Comparison of ENCODE assay signal across 8 cellular contexts in genomic region chrX:153925739-153926593, GRCh38. TPM values are rescaled to one million over a fixed set of nuclear protein-coding genes. Genes with fewer than 3 reads are reported as not detected.
DNase-seq lines count a peak whose midpoint lies in the region; ATAC-seq and TF ChIP-seq lines count a peak whose summit lies in the region.

Gene ARHGAP4 (minus strand): TSS chrX:153926264. CDS start chrX:153926202, 62 bp downstream.

- WGBS in lung, 2 donors, result 11 to 29% methylated on average over 10 to 59 of the region's 59 CpGs

- H3K4me3 ChIP-seq in SK-N-MC, result peak within 1 kb of the TSS; percentile 81
- H3K4me3 ChIP-seq in breast epithelium, result peak within 1 kb of the TSS; percentile 49 to 70 (median 63)
- H3K4me3 ChIP-seq in lung, result peak within 1 kb of the TSS; percentile 49

- no peaks in the 10 kb centered on the region for H3K9me3 ChIP-seq in SK-N-MC (ENCODE audit: low read depth, low read length)
- no peaks in the 10 kb centered on the region for H3K9me3 ChIP-seq in breast epithelium
- no peaks in the 10 kb centered on the region for H3K9me3 ChIP-seq in lung (ENCODE audit: control insufficient read depth in 2 of 2, insufficient read depth in 1 of 2, low read length in 1 of 2)

- H3K27me3 ChIP-seq in breast epithelium (peaks cover 0 to 45% of the 10 kb centered on the region in 2 donors), lung (ENCODE audit: control insufficient read depth, insufficient read depth) (no peaks in the 10 kb centered on the region)

- H3K9ac ChIP-seq in SK-N-MC (ENCODE audit: insufficient read length), result peak within 1 kb of the TSS; percentile 95

- H3K4me1 ChIP-seq in breast epithelium (no peaks in the 10 kb centered on the region), lung (ENCODE audit: control insufficient read depth in 2 of 2, insufficient read depth in 2 of 2, low read length in 2 of 2) (peaks cover 0 to 12% of the 10 kb centered on the region in 2 donors)

- DNase-seq in DMS53 (lab: John Stamatoyannopoulos, UW) (peak; percentile 59), DMS53 treated with DMSO at 0.1 percent for 48 hours (lab: John Stamatoyannopoulos, UW; ENCODE audit: unreplicated experiment) (no peak), SK-N-MC (ENCODE audit: low read depth, low spot score) (no peak), breast epithelium (ENCODE audit: low spot score in 2 of 2) (no peak), lung (ENCODE audit: low spot score) (no peak)
- peak; percentile 66 for DNase-seq in stimulated activated naive CD8-positive, alpha-beta T cell treated with anti-CD3 and anti-CD28 coated beads, Interleukin-15, Interleukin-2, amounts not matched to agents 100 U/mL and 50 U/mL, for 24 hours

- no peak for TF ChIP-seq POLR2A in breast epithelium (IDR thresholded peaks at IDR 0.05)

- H3K36me3 ChIP-seq in SK-N-MC (ENCODE audit: insufficient read depth, low read length), result no peaks in the 10 kb centered on the region; the same call in 1 of the 2 replicates
- H3K36me3 ChIP-seq in breast epithelium, result no peaks in the 10 kb centered on the region
- peaks cover 0 to 3% of the 10 kb centered on the region in 2 donors for H3K36me3 ChIP-seq in lung (ENCODE audit: control insufficient read depth in 2 of 2, insufficient read depth in 2 of 2, low read length in 2 of 2)

- no peak for ATAC-seq in lung (ENCODE audit: insufficient read depth, low FRiP score)
- ATAC-seq in stimulated activated naive CD8-positive, alpha-beta T cell treated with anti-CD3 and anti-CD28 coated beads, Interleukin-15, Interleukin-2, amounts not matched to agents 100 U/mL and 50 U/mL, for 24 hours, result peak; percentile 9
- ATAC-seq in GM21360 (IDR thresholded peaks at IDR 0.05; ENCODE audit: unreplicated experiment), result no peak
- no peak for ATAC-seq in GM19328 (IDR thresholded peaks at IDR 0.05; ENCODE audit: unreplicated experiment)

- no peak for TF ChIP-seq CTCF in breast epithelium (IDR thresholded peaks at IDR 0.05)
- TF ChIP-seq CTCF in lung (IDR thresholded peaks at IDR 0.05; ENCODE audit: control extremely low read depth, extremely low read depth), result no peak

- H3K27ac ChIP-seq in SK-N-MC (peak within 1 kb of the TSS; percentile 94), breast epithelium (peak within 1 kb of the TSS; percentile 87 to 88), lung (ENCODE audit: low read depth in 1 of 2, low read length in 1 of 2) (peak within 1 kb of the TSS; percentile 95 to 96)

- intact Hi-C loops in breast epithelium (cut with DNase I; ENCODE audit: low total_unique reads), result no loop called here

RNA-seq across cellular contexts. Expression of gene ARHGAP4, which starts in this region (rescaled TPM):
- total RNA-seq in breast epithelium (10 to 100 TPM; 18.4 to 21.5 (median 19.8) TPM), lung (10 to 100 TPM; 34.2 to 85.4 TPM)
- 100 to 1,000 TPM in 1 of 2 donors, 10 to 100 TPM in 1; 75.3 to 114 TPM for polyA plus RNA-seq in lung

Comparison
In these comparisons a context has a peak if more than half of its experiments do, and no peak if none do; other contexts are left out.
1. DNase-seq: peak in DMS53 (single experiment) and stimulated activated naive CD8-positive, alpha-beta T cell treated with anti-CD3 and anti-CD28 coated beads, Interleukin-15, Interleukin-2, amounts not matched to agents 100 U/mL and 50 U/mL, for 24 hours (single experiment); none in DMS53 treated with DMSO at 0.1 percent for 48 hours (single experiment), SK-N-MC (single experiment), breast epithelium (0 of 2) and lung (single experiment).
2. Peak in every context shown above with its lines, with median percentiles within 50 percentile points of each other: H3K27ac ChIP-seq and H3K4me3 ChIP-seq.